In the genomic region with DNA sequence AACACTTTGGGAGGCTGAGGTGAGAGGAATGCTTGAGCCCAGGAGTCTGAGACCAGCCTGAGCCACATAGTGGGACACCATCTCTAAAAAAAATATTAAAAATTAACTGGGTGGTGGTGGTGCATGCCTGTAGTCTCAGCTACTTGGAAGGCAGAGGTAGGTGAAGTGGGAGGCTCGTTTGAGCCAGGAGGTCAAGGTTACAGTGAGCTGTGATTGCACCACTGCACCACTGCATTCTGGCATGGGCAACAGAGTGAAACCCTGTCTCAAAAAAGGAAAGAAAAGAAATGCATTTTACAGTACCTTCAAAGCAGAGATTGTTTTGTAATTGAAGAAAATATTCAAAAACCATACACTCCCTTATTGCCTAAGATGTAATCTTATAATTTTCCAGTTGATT, we compare ENCODE assay signal across 24 cellular contexts. TPM values are rescaled to one million over a fixed set of nuclear protein-coding genes. Genes with fewer than 3 reads are reported as not detected.
"Had no signal": no experiment of that assay in that cellular context is flagged by ENCODE, and none has a peak within 500 bp of the region (broad histone marks: within the 10 kb centered on the region; RNA-seq: fewer than 3 reads in every experiment).

No MANE protein-coding gene starts in this region.

- H3K36me3 ChIP-seq: MG63, Peyer's patch, SJCRH30 had no signal

- ATAC-seq: Right ventricle myocardium inferior, SK-N-SH treated with all-trans-retinoic acid at 6 μM for 48 hours had no signal

- DNase-seq: KBM-7; MG63; NCI-H1092; NCI-H1417 treated with DMSO at 0.1 percent for 48 hours; NCI-H146; NCI-H1694 treated with DMSO at 0.1 percent for 48 hours; NCI-H1930; NCI-H2081; NCI-H2171; NCI-H226; NCI-H446; NCI-H510A; NCI-H524 treated with DMSO at 0.1 percent for 48 hours; NCI-H69; NCI-H774; NK-92 treated with Interleukin-12 subunit alpha and Interleukin-12 subunit beta, amount 100 ng/mL, for 24 hours; PC-9; Peyer's patch; SHP77 treated with DMSO at 0.1 percent for 48 hours; SJCRH30 had no signal

- H3K4me1 ChIP-seq: Peyer's patch, SJCRH30 had no signal

- H3K27ac ChIP-seq: PC-9, Peyer's patch, SJCRH30 had no signal

- H3K4me3 ChIP-seq: MG63, PC-9, Peyer's patch, SJCRH30 had no signal

- H3K9me3 ChIP-seq: MG63, Peyer's patch, SJCRH30 had no signal

- H3K4me2 ChIP-seq: PC-9 had no signal

- H3K27me3 ChIP-seq: Peyer's patch had no signal

- H2AFZ ChIP-seq: PC-9 had no signal

RNA-seq across cellular contexts. Expression of gene OCSTAMP, which starts 6.5 kb away (rescaled TPM):
- total RNA-seq: LHCN-M2, PC-9, Peyer's patch, Right ventricle myocardium inferior, RPMI7951, SJCRH30 had no signal

RNA-seq across cellular contexts. Expression of gene ZNF334, which starts 30.6 kb away (rescaled TPM):
- total RNA-seq: RPMI7951 had no signal
